In the genomic region with DNA sequence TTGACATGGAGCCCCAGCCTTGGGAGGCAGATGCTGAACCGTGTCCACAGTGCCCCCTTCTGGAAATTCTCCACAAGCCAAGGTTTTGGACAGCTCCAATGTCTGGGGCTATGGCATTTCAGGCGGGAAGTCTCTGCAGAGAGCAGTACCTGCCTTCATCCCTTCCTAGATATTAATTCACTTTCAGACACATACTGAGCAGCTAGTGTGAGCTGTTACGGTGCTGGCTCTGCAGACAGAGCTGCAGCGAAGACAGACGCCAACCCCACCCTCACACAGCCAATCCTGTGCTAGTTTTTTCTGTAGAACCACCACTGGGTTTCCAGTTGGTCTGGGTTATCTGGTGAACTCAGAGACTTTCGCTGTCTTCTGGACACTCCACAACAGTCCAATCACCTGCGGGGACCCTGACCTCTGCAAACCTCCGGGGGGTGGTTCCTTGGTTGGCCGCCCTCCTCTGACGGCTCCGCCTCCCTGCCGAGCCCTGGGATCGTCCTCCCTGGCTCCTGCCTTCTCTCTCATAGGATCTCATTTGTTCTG, we compare ENCODE assay signal across 8 cellular contexts. TPM values are rescaled to one million over a fixed set of nuclear protein-coding genes. Genes with fewer than 3 reads are reported as not detected.
DNase-seq lines count a peak whose midpoint lies in the region; ATAC-seq and TF ChIP-seq lines count a peak whose summit lies in the region.

No MANE protein-coding gene starts in this region.

- no peak overlapping the region for H2AFZ ChIP-seq in fibroblast of lung (ENCODE audit: low read length)

- intact Hi-C loops in CD4-positive, alpha-beta T cell (cut with DNase I, micrococcal nuclease): loop anchor here (1.0 to 5.0 kb wide), 4 partner anchors 46 to 246 kb away; partner anchors contain the start of gene HDAC10 (in 1 of the 2)

- H3K27me3 Mint-ChIP-seq in CD4-positive, alpha-beta T cell: no peaks in the 10 kb centered on the region
- H3K27me3 Mint-ChIP-seq in natural killer cell treated with Interleukin-12 subunit alpha and Interleukin-12 subunit beta and Interleukin-15 and Interleukin-18, amount 100 ng/mL, for 72 hours: peaks cover 6 to 7% of the 10 kb centered on the region in 2 donors

- peak; percentile 52 to 72 (median 62) for DNase-seq in CD4-positive, alpha-beta T cell
- DNase-seq in HT1080 (ENCODE audit: low read depth): peak; percentile 68
- peak; percentile 35 for DNase-seq in OCI-M2 (lab: John Stamatoyannopoulos, UW; ENCODE audit: unreplicated experiment)
- peak; percentile 66 for DNase-seq in activated T-cell treated with anti-CD3 and anti-CD28 coated beads, Interleukin-2, amount 50 U/mL, for 1 hour
- peak; percentile 36 to 62 for DNase-seq in fibroblast of lung (ENCODE audit: low read depth in 2 of 2)
- no peak for DNase-seq in natural killer cell treated with Interleukin-12 subunit alpha and Interleukin-12 subunit beta and Interleukin-15 and Interleukin-18, amount 100 ng/mL, for 72 hours (ENCODE audit: low spot score)
- no peak for DNase-seq in thoracic aorta (ENCODE audit: low spot score)

- ATAC-seq in CD4-positive, alpha-beta T cell (ENCODE audit: poor library complexity): peak; percentile 97
- ATAC-seq in natural killer cell treated with Interleukin-12 subunit alpha and Interleukin-12 subunit beta and Interleukin-15 and Interleukin-18, amount 100 ng/mL, for 72 hours: peak; percentile 78 to 84
- no peak for ATAC-seq in thoracic aorta (ENCODE audit: insufficient number of reproducible peaks, low FRiP score, low read depth)
- no peak for ATAC-seq in GM19395 (IDR thresholded peaks at IDR 0.05; ENCODE audit: unreplicated experiment)

- H4K20me1 ChIP-seq in fibroblast of lung (ENCODE audit: control insufficient read depth, extremely low read depth, insufficient read depth, low read length): no peaks in the 10 kb centered on the region

- POLR2A ChIA-PET in CD4-positive, alpha-beta T cell (lab: Charles Lee): interaction anchor here (0.6 to 1.9 kb wide), 10 partner anchors 10 to 123 kb away, joined by 3 to 11 read pairs (median 4); partner anchors contain the start of genes CHKB, LMF2, NCAPH2 and SCO2

- no peaks in the 10 kb centered on the region for H3K79me2 ChIP-seq in fibroblast of lung (ENCODE audit: control insufficient read depth, insufficient read depth, low read length)

- H3K36me3 ChIP-seq in fibroblast of lung (ENCODE audit: control insufficient read depth, insufficient read depth, low read length): peaks cover 5% of the 10 kb centered on the region
- H3K36me3 ChIP-seq in thoracic aorta: peaks cover 11% of the 10 kb centered on the region

- H3K27ac Mint-ChIP-seq in CD4-positive, alpha-beta T cell: no peak overlapping the region
- no peak overlapping the region for H3K27ac Mint-ChIP-seq in natural killer cell treated with Interleukin-12 subunit alpha and Interleukin-12 subunit beta and Interleukin-15 and Interleukin-18, amount 100 ng/mL, for 72 hours

- no peaks in the 10 kb centered on the region for H3K4me1 ChIP-seq in fibroblast of lung (ENCODE audit: control insufficient read depth, extremely low read depth, insufficient read depth, low read length)
- no peaks in the 10 kb centered on the region for H3K4me1 ChIP-seq in thoracic aorta (ENCODE audit: control insufficient read depth in 1 of 2, low read depth in 2 of 2)

- no peaks in the 10 kb centered on the region for H3K9me3 Mint-ChIP-seq in CD4-positive, alpha-beta T cell
- H3K9me3 Mint-ChIP-seq in natural killer cell treated with Interleukin-12 subunit alpha and Interleukin-12 subunit beta and Interleukin-15 and Interleukin-18, amount 100 ng/mL, for 72 hours: no peaks in the 10 kb centered on the region

- H3K27ac ChIP-seq in CD4-positive, alpha-beta T cell (ENCODE audit: low read depth, low read length): no peak overlapping the region
- H3K27ac ChIP-seq in fibroblast of lung (ENCODE audit: insufficient read depth, low read length) (no peak overlapping the region), thoracic aorta (no peak overlapping the region)

- no peaks in the 10 kb centered on the region for H3K9me3 ChIP-seq in CD4-positive, alpha-beta T cell (ENCODE audit: control insufficient read depth, low read length)
- H3K9me3 ChIP-seq in fibroblast of lung (ENCODE audit: control insufficient read depth, insufficient read depth, low read depth, low read length) (no peaks in the 10 kb centered on the region), thoracic aorta (no peaks in the 10 kb centered on the region)

- H3K9ac ChIP-seq in fibroblast of lung (ENCODE audit: insufficient read depth, low read length): no peak overlapping the region

- H3K4me2 ChIP-seq in fibroblast of lung (ENCODE audit: extremely low read depth, insufficient read depth, low read length): no peak overlapping the region

- no peaks in the 10 kb centered on the region for H3K27me3 ChIP-seq in CD4-positive, alpha-beta T cell (ENCODE audit: control insufficient read depth, insufficient read depth, low read length)
- H3K27me3 ChIP-seq in fibroblast of lung (ENCODE audit: control insufficient read depth, insufficient read depth, low read length): no peaks in the 10 kb centered on the region
- no peaks in the 10 kb centered on the region for H3K27me3 ChIP-seq in thoracic aorta (replicated peaks; ENCODE audit: insufficient read depth)

- TF ChIP-seq CTCF in CD4-positive, alpha-beta T cell (IDR thresholded peaks at IDR 0.05): peak; percentile 79
- TF ChIP-seq CTCF in fibroblast of lung (conservative IDR thresholded peaks at IDR 0.05 in 1 of 2, IDR thresholded peaks at IDR 0.05 in 1 of 2; ENCODE audit: low read depth in 1 of 2, low read length in 2 of 2) (peak; percentile 54 to 80), thoracic aorta (IDR thresholded peaks at IDR 0.05) (peak; percentile 21)

- H3K4me3 Mint-ChIP-seq in CD4-positive, alpha-beta T cell: no peak overlapping the region
- no peak overlapping the region for H3K4me3 Mint-ChIP-seq in natural killer cell treated with Interleukin-12 subunit alpha and Interleukin-12 subunit beta and Interleukin-15 and Interleukin-18, amount 100 ng/mL, for 72 hours

- peaks cover 4% of the 10 kb centered on the region for H3K36me3 Mint-ChIP-seq in CD4-positive, alpha-beta T cell (ENCODE audit: low read depth)
- no peaks in the 10 kb centered on the region for H3K36me3 Mint-ChIP-seq in natural killer cell treated with Interleukin-12 subunit alpha and Interleukin-12 subunit beta and Interleukin-15 and Interleukin-18, amount 100 ng/mL, for 72 hours

- CTCF ChIA-PET in CD4-positive, alpha-beta T cell (lab: Charles Lee): interaction anchor here (0.6 to 2.4 kb wide), 15 partner anchors 9 to 222 kb away, joined by 3 to 21 read pairs (median 4); partner anchors contain the start of genes LMF2, NCAPH2, SBF1 and SCO2

- peaks cover 9% of the 10 kb centered on the region for H3K4me1 Mint-ChIP-seq in CD4-positive, alpha-beta T cell (ENCODE audit: low read depth)
- peaks cover 0 to 6% of the 10 kb centered on the region in 2 donors for H3K4me1 Mint-ChIP-seq in natural killer cell treated with Interleukin-12 subunit alpha and Interleukin-12 subunit beta and Interleukin-15 and Interleukin-18, amount 100 ng/mL, for 72 hours (ENCODE audit: low read depth in 2 of 2)

- H3K4me3 ChIP-seq in fibroblast of lung (replicated peaks in 1 of 4; ENCODE audit: control extremely low read depth in 1 of 4, insufficient read depth in 1 of 4, low read depth in 3 of 4, low read length in 4 of 4): no peak overlapping the region
- H3K4me3 ChIP-seq in thoracic aorta: no peak overlapping the region

RNA-seq across cellular contexts. Expression of gene LMF2, which starts 9.1 kb away (rescaled TPM):
- total RNA-seq in CD4-positive, alpha-beta T cell: 100 to 1,000 TPM; 107 to 114 TPM
- total RNA-seq in HT1080 (2014; rRNA removed; shearing (Covaris generic)): 36.7 and 54.3 TPM in 2 replicates
- 35.4 and 37.6 TPM in 2 replicates for polyA plus RNA-seq in HT1080 (2015; cell fraction: cytosol; rRNA removed)
- 228 and 230 TPM in 2 replicates for polyA plus RNA-seq in HT1080 (2015; cell fraction: nucleus; rRNA removed)
- 25.9 and 37.8 TPM in 2 replicates for total RNA-seq in fibroblast of lung
- 25.2 and 25.8 TPM in 2 replicates for polyA plus RNA-seq in fibroblast of lung
- polyA plus RNA-seq in fibroblast of lung (2012): 55.5 and 73.7 TPM in 2 replicates
- polyA minus RNA-seq in fibroblast of lung (ENCODE audit: low replicate concordance): 55.5 and 70.9 TPM in 2 replicates
- 100 to 1,000 TPM in 1 of 2 donors, 10 to 100 TPM in 1; 97.8 to 149 TPM for total RNA-seq in natural killer cell treated with Interleukin-12 subunit alpha and Interleukin-12 subunit beta and Interleukin-15 and Interleukin-18, amount 100 ng/mL, for 72 hours
- 10 to 100 TPM; 61.9 to 87.6 TPM for total RNA-seq in thoracic aorta

RNA-seq across cellular contexts. Expression of gene NCAPH2, which starts 9.6 kb away (rescaled TPM):
- total RNA-seq in CD4-positive, alpha-beta T cell: 100 to 1,000 TPM; 184 to 185 TPM
- 65.3 and 73.2 TPM in 2 replicates for total RNA-seq in HT1080 (2014; rRNA removed; shearing (Covaris generic))
- 31.7 and 38.7 TPM in 2 replicates for polyA plus RNA-seq in HT1080 (2015; cell fraction: cytosol; rRNA removed)
- 60.7 and 62.1 TPM in 2 replicates for polyA plus RNA-seq in HT1080 (2015; cell fraction: nucleus; rRNA removed)
- total RNA-seq in fibroblast of lung (18.3 and 20.0 TPM in 2 replicates), thoracic aorta (10 to 100 TPM; 40.8 to 50.4 TPM)
- polyA plus RNA-seq in fibroblast of lung: 12.0 and 23.1 TPM in 2 replicates
- 18.8 and 45.4 TPM in 2 replicates for polyA plus RNA-seq in fibroblast of lung (2012)
- 32.4 and 47.7 TPM in 2 replicates for polyA minus RNA-seq in fibroblast of lung (ENCODE audit: low replicate concordance)
- total RNA-seq in natural killer cell treated with Interleukin-12 subunit alpha and Interleukin-12 subunit beta and Interleukin-15 and Interleukin-18, amount 100 ng/mL, for 72 hours: 100 to 1,000 TPM; 105 to 156 TPM

RNA-seq across cellular contexts. Expression of gene MIOX, which starts 11.7 kb away (rescaled TPM):
- total RNA-seq in CD4-positive, alpha-beta T cell: not detected
- total RNA-seq in HT1080 (2014; rRNA removed; shearing (Covaris generic)): 0.13 TPM in 1 of 2 replicates, not detected in the other
- 0.13 and 0.43 TPM in 2 replicates for polyA plus RNA-seq in HT1080 (2015; cell fraction: cytosol; rRNA removed)
- polyA plus RNA-seq in HT1080 (2015; cell fraction: nucleus; rRNA removed): 0.75 and 0.94 TPM in 2 replicates
- total RNA-seq in fibroblast of lung: under 0.01 and 0.17 TPM in 2 replicates
- polyA plus RNA-seq in fibroblast of lung: 0.06 TPM in 1 of 2 replicates, not detected in the other
- polyA plus RNA-seq in fibroblast of lung (2012): not detected in 2 replicates
- polyA minus RNA-seq in fibroblast of lung (ENCODE audit: low replicate concordance): not detected in 2 replicates
- total RNA-seq in natural killer cell treated with Interleukin-12 subunit alpha and Interleukin-12 subunit beta and Interleukin-15 and Interleukin-18, amount 100 ng/mL, for 72 hours: under 1 TPM in 1 of 2 donors, not detected in 1; 0.45 TPM
- total RNA-seq in thoracic aorta: not detected

RNA-seq across cellular contexts. Expression of gene ADM2, which starts 17.0 kb away (rescaled TPM):
- total RNA-seq in CD4-positive, alpha-beta T cell: 1 to 10 TPM; 1.1 to 1.6 TPM
- total RNA-seq in HT1080 (2014; rRNA removed; shearing (Covaris generic)): 0.67 and 0.79 TPM in 2 replicates
- polyA plus RNA-seq in HT1080 (2015; cell fraction: cytosol; rRNA removed): 6.1 and 9.5 TPM in 2 replicates
- 9.2 and 10.3 TPM in 2 replicates for polyA plus RNA-seq in HT1080 (2015; cell fraction: nucleus; rRNA removed)
- total RNA-seq in fibroblast of lung (2.8 and 5.8 TPM in 2 replicates), thoracic aorta (under 1 TPM in 1 of 2 donors, not detected in 1; 0.14 TPM)
- polyA plus RNA-seq in fibroblast of lung: 0.67 and 0.73 TPM in 2 replicates
- polyA plus RNA-seq in fibroblast of lung (2012): 1.5 and 2.0 TPM in 2 replicates
- 0.59 and 1.2 TPM in 2 replicates for polyA minus RNA-seq in fibroblast of lung (ENCODE audit: low replicate concordance)
- 1 to 10 TPM; 2.6 to 6.7 TPM for total RNA-seq in natural killer cell treated with Interleukin-12 subunit alpha and Interleukin-12 subunit beta and Interleukin-15 and Interleukin-18, amount 100 ng/mL, for 72 hours

RNA-seq across cellular contexts. Expression of gene SBF1, which starts 23.6 kb away (rescaled TPM):
- 100 to 1,000 TPM; 220 to 227 TPM for total RNA-seq in CD4-positive, alpha-beta T cell
- total RNA-seq in HT1080 (2014; rRNA removed; shearing (Covaris generic)): 65.2 and 76.2 TPM in 2 replicates
- 39.6 and 40.7 TPM in 2 replicates for polyA plus RNA-seq in HT1080 (2015; cell fraction: cytosol; rRNA removed)
- polyA plus RNA-seq in HT1080 (2015; cell fraction: nucleus; rRNA removed): 79.4 and 81.4 TPM in 2 replicates
- total RNA-seq in fibroblast of lung (69.1 and 75.8 TPM in 2 replicates), thoracic aorta (10 to 100 TPM; 72.9 to 99.9 TPM)
- 13.5 and 18.7 TPM in 2 replicates for polyA plus RNA-seq in fibroblast of lung
- polyA plus RNA-seq in fibroblast of lung (2012): 33.2 and 49.9 TPM in 2 replicates
- polyA minus RNA-seq in fibroblast of lung (ENCODE audit: low replicate concordance): 118 and 132 TPM in 2 replicates
- total RNA-seq in natural killer cell treated with Interleukin-12 subunit alpha and Interleukin-12 subunit beta and Interleukin-15 and Interleukin-18, amount 100 ng/mL, for 72 hours: 100 to 1,000 TPM; 114 to 152 TPM

Comparison
In these comparisons a context has a peak if more than half of its experiments do, and no peak if none do; other contexts are left out.
1. ATAC-seq: peak in CD4-positive, alpha-beta T cell (single experiment) and natural killer cell treated with Interleukin-12 subunit alpha and Interleukin-12 subunit beta and Interleukin-15 and Interleukin-18, amount 100 ng/mL, for 72 hours (2 of 2); none in thoracic aorta (single experiment) and GM19395 (single experiment).
2. DNase-seq: peak in CD4-positive, alpha-beta T cell (10 of 10), HT1080 (single experiment), OCI-M2 (single experiment), activated T-cell treated with anti-CD3 and anti-CD28 coated beads, Interleukin-2, amount 50 U/mL, for 1 hour (single experiment) and fibroblast of lung (2 of 2); none in natural killer cell treated with Interleukin-12 subunit alpha and Interleukin-12 subunit beta and Interleukin-15 and Interleukin-18, amount 100 ng/mL, for 72 hours (single experiment) and thoracic aorta (single experiment).
3. CTCF ChIP-seq: peak in every context shown above with its lines; median percentile 79 in CD4-positive, alpha-beta T cell; 67 in fibroblast of lung; 21 in thoracic aorta.